ENCODE assay signal across 8 cellular contexts in the genomic region with DNA sequence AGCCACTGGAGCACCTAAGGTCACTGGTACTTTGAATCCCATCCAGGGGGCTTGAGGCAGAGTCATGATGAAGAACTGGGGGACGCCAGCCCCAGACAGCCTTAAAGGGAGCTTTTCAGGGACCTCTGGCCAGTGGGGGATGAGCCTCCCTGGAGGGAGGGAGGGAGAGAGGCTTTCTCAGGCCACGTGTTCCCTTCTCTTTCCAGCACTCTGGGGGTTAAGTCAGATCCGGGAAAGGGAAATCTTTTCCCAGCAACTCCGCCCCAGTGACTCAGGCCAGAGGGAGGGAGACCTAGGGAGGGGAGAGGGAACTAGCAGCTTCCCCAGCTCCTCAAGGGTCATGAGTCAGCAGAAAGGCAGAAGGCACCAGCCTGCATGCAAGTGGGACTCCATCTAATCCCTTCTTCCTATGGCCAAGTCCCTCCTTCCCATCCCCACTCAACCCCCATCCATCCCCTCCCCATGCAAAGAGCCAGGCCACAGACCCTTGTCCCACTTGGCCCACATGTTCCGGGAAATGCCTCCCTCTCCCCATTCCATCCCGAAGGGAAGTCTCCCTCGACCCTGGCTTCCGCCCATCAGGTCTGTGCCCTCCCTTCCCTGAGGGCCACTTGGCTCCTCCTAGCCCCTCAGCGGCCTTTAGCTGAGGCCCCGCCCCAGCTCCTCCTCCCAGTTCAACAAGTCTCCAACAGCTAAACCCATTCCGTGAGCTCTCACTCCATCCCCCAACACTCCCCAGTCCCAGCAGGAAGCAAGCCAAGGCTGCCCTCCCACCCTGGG. TPM values are rescaled to one million over a fixed set of nuclear protein-coding genes. Genes with fewer than 3 reads are reported as not detected.
DNase-seq lines count a peak whose midpoint lies in the region; ATAC-seq and TF ChIP-seq lines count a peak whose summit lies in the region.

No MANE protein-coding gene starts in this region.

- CTCF ChIA-PET in naive thymus-derived CD4-positive, alpha-beta T cell (lab: Charles Lee) = interaction anchor here (0.6 to 6.7 kb wide), 15 partner anchors 9 to 202 kb away, joined by 3 to 139 read pairs (median 9); no protein-coding TSS in a partner anchor

- H3K4me1 ChIP-seq in OCI-LY3 (ENCODE audit: low read length) (peaks cover 8% of the 10 kb centered on the region; the same call in 1 of the 2 replicates), testis (peaks cover 47% of the 10 kb centered on the region)
- peaks cover 58 to 67% of the 10 kb centered on the region in 2 donors for H3K4me1 ChIP-seq in naive thymus-derived CD4-positive, alpha-beta T cell (ENCODE audit: control insufficient read depth in 2 of 2, insufficient read depth in 2 of 2, low read length in 2 of 2)

- peak; percentile 7 for ATAC-seq in HG03135 (IDR thresholded peaks at IDR 0.05; ENCODE audit: unreplicated experiment)
- ATAC-seq in naive thymus-derived CD4-positive, alpha-beta T cell = peak; percentile 46
- no peak for ATAC-seq in GM18858 (IDR thresholded peaks at IDR 0.05; ENCODE audit: unreplicated experiment)

- no peak overlapping the region for H3K9ac ChIP-seq in OCI-LY3 (ENCODE audit: low read length)

- H4K20me1 ChIP-seq in OCI-LY3 (ENCODE audit: insufficient read depth, low read length) = no peaks in the 10 kb centered on the region

- H3K36me3 ChIP-seq in OCI-LY3 (replicated peaks; ENCODE audit: low read depth, low read length) = no peaks in the 10 kb centered on the region
- peaks cover 9 to 38% (median 11%) of the 10 kb centered on the region in 3 experiments for H3K36me3 ChIP-seq in naive thymus-derived CD4-positive, alpha-beta T cell (ENCODE audit: control insufficient read depth in 2 of 3, insufficient read depth in 3 of 3, low read length in 3 of 3)
- no peaks in the 10 kb centered on the region for H3K36me3 ChIP-seq in testis (ENCODE audit: low read depth, missing control alignments)

- DNase-seq in DMS 273 (lab: John Stamatoyannopoulos, UW; ENCODE audit: unreplicated experiment) (peak; percentile 95), activated gamma-delta T cell (lab: John Stamatoyannopoulos, UW) (peak; percentile 24), fibroblast of the conjunctiva (ENCODE audit: low read depth) (peak; percentile 100), testis (peak; percentile 92)
- DNase-seq in naive thymus-derived CD4-positive, alpha-beta T cell = peak in 3 of 9 donors; percentile 23 to 65 (median 37)

- 18 to 34% methylated on average over 10 to 11 of the region's 11 CpGs for WGBS in testis, 2 donors

- peaks cover 45% of the 10 kb centered on the region for H3K27me3 ChIP-seq in OCI-LY3 (ENCODE audit: low read depth, low read length)
- no peaks in the 10 kb centered on the region for H3K27me3 ChIP-seq in naive thymus-derived CD4-positive, alpha-beta T cell (ENCODE audit: control insufficient read depth in 2 of 2, insufficient read depth in 2 of 2, low read length in 2 of 2)
- H3K27me3 ChIP-seq in testis = no peaks in the 10 kb centered on the region

- TF ChIP-seq CTCF in OCI-LY3 (IDR thresholded peaks at IDR 0.05; ENCODE audit: low read depth, low read length) (no peak), testis (IDR thresholded peaks at IDR 0.05) (no peak)

- intact Hi-C loops in naive thymus-derived CD4-positive, alpha-beta T cell (cut with micrococcal nuclease) = loop anchor here (2.0 to 5.0 kb wide), 2 partner anchors 199 to 221 kb away; partner anchors contain the start of genes GAPDH (in 2 of the 2) and IFFO1 (in 2 of the 2)
- intact Hi-C loops in testis (cut with DNase I; ENCODE audit: low total_unique reads) = loop anchor here (10.0 kb wide), 2 partner anchors 49 to 119 kb away; partner anchors contain the start of genes LTBR and TAPBPL

- no peak overlapping the region for H3K27ac Mint-ChIP-seq in naive thymus-derived CD4-positive, alpha-beta T cell

- H2AFZ ChIP-seq in OCI-LY3 (ENCODE audit: low read depth, low read length) = peak overlapping the region; percentile 18; the same call in 1 of the 2 replicates

- no peak for TF ChIP-seq POLR2A in testis (IDR thresholded peaks at IDR 0.05)

- POLR2A ChIA-PET in naive thymus-derived CD4-positive, alpha-beta T cell (lab: Charles Lee) = interaction anchor here (0.6 to 12.0 kb wide), 24 partner anchors 10 to 516 kb away, joined by 3 to 342 read pairs (median 8); partner anchors contain the start of genes CD27, GAPDH, MRPL51 and TAPBPL

- H3K4me2 ChIP-seq in OCI-LY3 (ENCODE audit: low read length) = peak overlapping the region; percentile 24

- H3K9me3 Mint-ChIP-seq in naive thymus-derived CD4-positive, alpha-beta T cell = no peaks in the 10 kb centered on the region

- H3K4me3 ChIP-seq in OCI-LY3 (ENCODE audit: low read length) (no peak overlapping the region), testis (peak overlapping the region in 1 of 2 donors; percentile 28)
- peak overlapping the region; percentile 88 for H3K4me3 ChIP-seq in naive thymus-derived CD4-positive, alpha-beta T cell (ENCODE audit: low read length)

- H3K4me1 Mint-ChIP-seq in naive thymus-derived CD4-positive, alpha-beta T cell = peaks cover 2 to 41% (median 37%) of the 10 kb centered on the region in 7 donors

- H3K9me3 ChIP-seq in OCI-LY3 (ENCODE audit: insufficient read depth, low read length) = no peaks in the 10 kb centered on the region
- no peaks in the 10 kb centered on the region for H3K9me3 ChIP-seq in naive thymus-derived CD4-positive, alpha-beta T cell (ENCODE audit: control insufficient read depth in 2 of 3, low read length in 3 of 3)
- no peaks in the 10 kb centered on the region for H3K9me3 ChIP-seq in testis

- peaks cover 7 to 23% (median 13%) of the 10 kb centered on the region in 5 donors for H3K36me3 Mint-ChIP-seq in naive thymus-derived CD4-positive, alpha-beta T cell

- no peak overlapping the region for H3K4me3 Mint-ChIP-seq in naive thymus-derived CD4-positive, alpha-beta T cell

- H3K27ac ChIP-seq in OCI-LY3 (ENCODE audit: low read length) = no peak overlapping the region
- peak overlapping the region; percentile 92 for H3K27ac ChIP-seq in naive thymus-derived CD4-positive, alpha-beta T cell (ENCODE audit: low read depth, low read length)
- peak overlapping the region; percentile 86 to 93 for H3K27ac ChIP-seq in testis

- H3K27me3 Mint-ChIP-seq in naive thymus-derived CD4-positive, alpha-beta T cell = no peaks in the 10 kb centered on the region

- H3K79me2 ChIP-seq in OCI-LY3 (ENCODE audit: low read length) = no peaks in the 10 kb centered on the region

RNA-seq across cellular contexts. Expression of gene TNFRSF1A, which starts 5.6 kb away (rescaled TPM):
- total RNA-seq in naive thymus-derived CD4-positive, alpha-beta T cell = 10 to 100 TPM; 40.9 to 99.4 (median 67.3) TPM
- polyA plus RNA-seq in naive thymus-derived CD4-positive, alpha-beta T cell = 10 to 100 TPM; 24.1 to 46.3 TPM
- 100 to 1,000 TPM in 1 of 2 donors, 10 to 100 TPM in 1; 94.6 to 106 TPM for total RNA-seq in testis
- 59.8 TPM for polyA plus RNA-seq in testis (ENCODE audit: insufficient read depth, low read depth, low replicate concordance)

RNA-seq across cellular contexts. Expression of gene PLEKHG6, which starts 25.8 kb away (rescaled TPM):
- not detected for total RNA-seq in naive thymus-derived CD4-positive, alpha-beta T cell
- 1 to 10 TPM in 1 of 2 donors, under 1 TPM in 1; 0.15 to 1.3 TPM for polyA plus RNA-seq in naive thymus-derived CD4-positive, alpha-beta T cell
- total RNA-seq in testis = 1 to 10 TPM in 1 of 2 donors, under 1 TPM in 1; 0.87 to 2.0 TPM
- 2.2 TPM for polyA plus RNA-seq in testis (ENCODE audit: insufficient read depth, low read depth, low replicate concordance)

RNA-seq across cellular contexts. Expression of gene SCNN1A, which starts 39.1 kb away (rescaled TPM):
- total RNA-seq in naive thymus-derived CD4-positive, alpha-beta T cell = 1 to 10 TPM in 4 of 5 experiments, under 1 TPM in 1; 0.22 to 5.3 (median 3.6) TPM
- 1 to 10 TPM in 1 of 2 donors, under 1 TPM in 1; 0.84 to 1.2 TPM for polyA plus RNA-seq in naive thymus-derived CD4-positive, alpha-beta T cell
- total RNA-seq in testis = 10 to 100 TPM; 22.7 to 43.1 TPM
- polyA plus RNA-seq in testis (ENCODE audit: insufficient read depth, low read depth, low replicate concordance) = 14.6 TPM

RNA-seq across cellular contexts. Expression of gene LTBR, which starts 47.7 kb away (rescaled TPM):
- 10 to 100 TPM in 1 of 5 experiments, 1 to 10 TPM in 3, under 1 TPM in 1; 0.34 to 25.2 (median 2.2) TPM for total RNA-seq in naive thymus-derived CD4-positive, alpha-beta T cell
- not detected for polyA plus RNA-seq in naive thymus-derived CD4-positive, alpha-beta T cell
- total RNA-seq in testis = 100 to 1,000 TPM in 1 of 2 donors, 10 to 100 TPM in 1; 81.3 to 112 TPM
- 36.6 TPM for polyA plus RNA-seq in testis (ENCODE audit: insufficient read depth, low read depth, low replicate concordance)
